In genomic region chr1:33237579-33237978, GRCh38 we compare ENCODE assay signal across 15 cellular contexts. TPM values are rescaled to one million over a fixed set of nuclear protein-coding genes. Genes with fewer than 3 reads are reported as not detected.
DNase-seq lines count a peak whose midpoint lies in the region; ATAC-seq, FAIRE-seq and TF ChIP-seq lines count a peak whose summit lies in the region.
"Had no signal": no experiment of that assay in that cellular context is flagged by ENCODE, and none has a peak within 500 bp of the region (broad histone marks: within the 10 kb centered on the region; RNA-seq: fewer than 3 reads in every experiment).

No MANE protein-coding gene starts in this region.

- peaks cover 0 to 3% (median 0%) of the 10 kb centered on the region in 4 experiments; a peak in 1 of 7 replicates for H3K27me3 ChIP-seq in H1 (replicated peaks in 1 of 4; ENCODE audit: control insufficient read depth in 3 of 4, extremely low read depth in 1 of 4, insufficient read depth in 3 of 4, low read length in 3 of 4)
- H3K27me3 ChIP-seq: uterus had no signal

- H4K91ac ChIP-seq in H1 (replicated peaks; ENCODE audit: insufficient read length, low read length) = no peak overlapping the region

- no peak overlapping the region for H3K4ac ChIP-seq in H1 (replicated peaks; ENCODE audit: insufficient read length, low read depth, low read length)

- H3K36me3 Mint-ChIP-seq in activated naive CD4-positive, alpha-beta T cell treated with anti-CD3 and anti-CD28 coated beads, Interleukin-2, amount 50 U/mL, for 72 hours = no peaks in the 10 kb centered on the region

- no peak overlapping the region for H2BK120ac ChIP-seq in H1 (replicated peaks; ENCODE audit: low read depth, low read length)

- H3K4me2 ChIP-seq in H1 (ENCODE audit: insufficient read depth in 1 of 2, low read depth in 2 of 2, low read length in 2 of 2) = no peak overlapping the region

- H2BK5ac ChIP-seq in H1 (ENCODE audit: low read depth, low read length) = no peak overlapping the region

- no peaks in the 10 kb centered on the region; the same call in 1 of the 2 replicates for H3K79me1 ChIP-seq in H1 (ENCODE audit: low read depth, low read length)

- no peaks in the 10 kb centered on the region for H3K36me3 ChIP-seq in H1 (ENCODE audit: control insufficient read depth in 2 of 4, insufficient read depth in 4 of 4, low read length in 3 of 4)
- H3K36me3 ChIP-seq: uterus had no signal

- TF ChIP-seq EP300 in H1 (IDR thresholded peaks at IDR 0.05; ENCODE audit: borderline replicate concordance in 1 of 2, low read depth in 2 of 2, low read length in 2 of 2) = no peak

- 96% methylated on average over 6 of the region's 6 CpGs; no CpG with 5 or more reads in 1 of the 2 experiments for WGBS in H1 (ENCODE audit: extremely low coverage in 1 of 2, insufficient coverage in 1 of 2, insufficient read length in 1 of 2, insufficient replicate concordance in 2 of 2, low coverage in 1 of 2, low lambda C conversion rate in 2 of 2, missing lambda C conversion rate in 1 of 2), 2 experiments

- no peak overlapping the region for H3K27ac Mint-ChIP-seq in activated naive CD4-positive, alpha-beta T cell treated with anti-CD3 and anti-CD28 coated beads, Interleukin-2, amount 50 U/mL, for 72 hours
- H3K27ac Mint-ChIP-seq: stimulated activated naive CD8-positive, alpha-beta T cell treated with anti-CD3 and anti-CD28 coated beads, Interleukin-15, Interleukin-2, amounts not matched to agents 100 ng/mL and 50 ng/mL, for 24 hours had no signal

- no peak for TF ChIP-seq RAD21 in H1 (IDR thresholded peaks at IDR 0.05 in 1 of 2, conservative IDR thresholded peaks at IDR 0.05 in 1 of 2; ENCODE audit: low read depth in 2 of 2, low read length in 2 of 2)

- H3K23me2 ChIP-seq in H1 (ENCODE audit: low read depth, low read length) = no peaks in the 10 kb centered on the region

- no peak overlapping the region for H4K8ac ChIP-seq in H1 (ENCODE audit: extremely low read depth, insufficient read depth, low read length)

- no peaks in the 10 kb centered on the region for H3K9me3 Mint-ChIP-seq in activated naive CD4-positive, alpha-beta T cell treated with anti-CD3 and anti-CD28 coated beads, Interleukin-2, amount 50 U/mL, for 72 hours
- H3K9me3 Mint-ChIP-seq: stimulated activated naive CD8-positive, alpha-beta T cell treated with anti-CD3 and anti-CD28 coated beads, Interleukin-15, Interleukin-2, amounts not matched to agents 100 ng/mL and 50 ng/mL, for 24 hours had no signal

- DNase-seq in activated naive CD4-positive, alpha-beta T cell treated with anti-CD3 and anti-CD28 coated beads, Interleukin-2, amount 50 U/mL, for 72 hours (ENCODE audit: low spot score in 2 of 2) = peak in 1 of 2 donors; percentile 31
- DNase-seq in activated naive CD4-positive, alpha-beta T cell (lab: John Stamatoyannopoulos, UW) = no peak
- DNase-seq in M059J (ENCODE audit: low read depth) = peak; percentile 30
- DNase-seq in H1 (ENCODE audit: low read depth in 1 of 2, low spot score in 2 of 2) = no peak
- DNase-seq in stimulated activated CD8-positive, alpha-beta memory T cell treated with anti-CD3 and anti-CD28 coated beads, Interleukin-4, amount 100 ng/mL, for 48 hours = peak; percentile 23
- DNase-seq in NCI-H1092 (lab: John Stamatoyannopoulos, UW) = no peak
- DNase-seq: DMS 273 treated with DMSO at 0.1 percent for 48 hours, KBM-7, NCI-H1417 treated with DMSO at 0.1 percent for 48 hours, SIG-M5, uterus had no signal

- H2BK15ac ChIP-seq in H1 (ENCODE audit: low read length) = no peak overlapping the region

- peak; percentile 24 for FAIRE-seq in H1 (lab: Jason Lieb, UNC)
- FAIRE-seq: islet of Langerhans had no signal

- H3K9ac ChIP-seq in H1 (replicated peaks in 1 of 4; ENCODE audit: extremely low read depth in 1 of 4, low read depth in 3 of 4, low read length in 3 of 4) = no peak overlapping the region

- H3K27ac ChIP-seq in H1 (ENCODE audit: low read depth, low read length) = no peak overlapping the region
- H3K27ac ChIP-seq: uterus had no signal

- no peak overlapping the region for H2BK20ac ChIP-seq in H1 (ENCODE audit: low read length)

- no peak overlapping the region for H3K4me3 ChIP-seq in H1 (ENCODE audit: extremely low read depth in 1 of 4, insufficient read depth in 2 of 4, low read depth in 3 of 4, low read length in 4 of 4)
- H3K4me3 ChIP-seq: uterus had no signal

- no peak overlapping the region for H4K5ac ChIP-seq in H1 (ENCODE audit: insufficient read length, low read depth, low read length)

- H4K20me1 ChIP-seq in H1 (replicated peaks in 1 of 2; ENCODE audit: control insufficient read depth in 1 of 2, insufficient read depth in 2 of 2, low read length in 2 of 2) = no peaks in the 10 kb centered on the region

- CTCF ChIA-PET in H1 (lab: Charles Lee; ENCODE audit: partially characterized antibody) = interaction anchor here (0.6 to 1.9 kb wide), 3 partner anchors 50 to 1832 kb away, joined by 4 to 7 read pairs (median 4); no protein-coding TSS in a partner anchor

- H3K23ac ChIP-seq in H1 (ENCODE audit: insufficient read length) = no peak overlapping the region

- H3K9me3 ChIP-seq in H1 (ENCODE audit: insufficient read depth in 2 of 2, low read depth in 1 of 2, low read length in 1 of 2) = no peaks in the 10 kb centered on the region
- H3K9me3 ChIP-seq: uterus had no signal

- no peak for TF ChIP-seq CTCF in H1 (IDR thresholded peaks at IDR 0.05; ENCODE audit: control extremely low read depth in 1 of 3, insufficient read depth in 1 of 3, low read depth in 1 of 3, low read length in 3 of 3)

- no peak for TF ChIP-seq POLR2A in H1 (IDR thresholded peaks at IDR 0.05; ENCODE audit: control extremely low read depth in 1 of 2, low read depth in 2 of 2, low read length in 2 of 2)

- no peak overlapping the region for H3K56ac ChIP-seq in H1 (replicated peaks; ENCODE audit: insufficient read length, low read depth, low read length)

- H3K79me2 ChIP-seq in H1 (ENCODE audit: control insufficient read depth in 1 of 2, insufficient read depth in 2 of 2, low read length in 2 of 2) = no peaks in the 10 kb centered on the region

- H3K14ac ChIP-seq in H1 (ENCODE audit: insufficient read length) = no peak overlapping the region

- peaks cover 0 to 7% (median 5%) of the 10 kb centered on the region in 4 experiments; a peak in 4 of 7 replicates for H3K4me1 ChIP-seq in H1 (replicated peaks in 1 of 4; ENCODE audit: control insufficient read depth in 3 of 4, insufficient read depth in 4 of 4, low read length in 3 of 4)
- H3K4me1 ChIP-seq: uterus had no signal

- peak overlapping the region; percentile 67; the same call in 1 of the 2 replicates for H2AFZ ChIP-seq in H1 (ENCODE audit: low read length)

- H3K18ac ChIP-seq in H1 (ENCODE audit: extremely low read depth, low read length) = no peak overlapping the region

- peak; percentile 66 to 87 for ATAC-seq in activated naive CD4-positive, alpha-beta T cell treated with anti-CD3 and anti-CD28 coated beads, Interleukin-2, amount 50 U/mL, for 72 hours
- ATAC-seq in GM19397 (IDR thresholded peaks at IDR 0.05; ENCODE audit: unreplicated experiment) (no peak), HG03469 (IDR thresholded peaks at IDR 0.05; ENCODE audit: unreplicated experiment) (no peak)

- no peak overlapping the region for H2AK5ac ChIP-seq in H1 (ENCODE audit: low read depth, low read length)

- POLR2A ChIA-PET in H1 (lab: Charles Lee; ENCODE audit: partially characterized antibody) = interaction anchor here (1.4 kb wide), 1 partner anchor 18 kb away, joined by 3 read pairs; no protein-coding TSS in a partner anchor

- H2BK12ac ChIP-seq in H1 (ENCODE audit: low read depth, low read length) = no peak overlapping the region

TF ChIP-seq in H1, 55 proteins besides CTCF, POLR2A, EP300 and RAD21:
- TF ChIP-seq USF2 (IDR thresholded peaks at IDR 0.05; ENCODE audit: low read length) (peak; percentile 72), SUZ12 (IDR thresholded peaks at IDR 0.05; ENCODE audit: low read length) (no peak)
TF ChIP-seq in H1: peak in this region for 1.

RNA-seq across cellular contexts. Expression of gene ZNF362, which starts 18.7 kb away (rescaled TPM):
- 10 to 100 TPM in 1 of 2 donors, 1 to 10 TPM in 1; 3.0 to 14.1 TPM for total RNA-seq in activated naive CD4-positive, alpha-beta T cell treated with anti-CD3 and anti-CD28 coated beads, Interleukin-2, amount 50 U/mL, for 72 hours
- 6.2 and 15.2 TPM in 2 replicates for total RNA-seq in M059J (2014; rRNA removed; shearing (Covaris generic))
- 27.8 and 30.0 TPM in 2 replicates for total RNA-seq in H1 (2021; fragmentation: NEBNext Ultra II Directional; extraction: Animal tissue kit (Norgen Biotek cat#: 25700))
- 24.2 and 40.4 TPM in 2 replicates for polyA plus RNA-seq in H1 (2011; rRNA removed)
- polyA plus RNA-seq in H1 (2011; cell fraction: cytosol; rRNA removed) = 16.1 TPM
- polyA plus RNA-seq in H1 (2011; cell fraction: nucleus; rRNA removed) = 24.6 TPM
- polyA plus RNA-seq in H1 (2012, experiment 1 of 2) = 15.4 to 21.7 TPM (median 18.6 TPM) in 4 replicates
- 16.3 TPM for polyA plus RNA-seq in H1 (2012, experiment 2 of 2)
- 20.9 TPM for polyA plus RNA-seq in H1 (2013, experiment 1 of 2)
- polyA plus RNA-seq in H1 (2013, experiment 2 of 2) = 20.1 TPM
- polyA minus RNA-seq in H1 (2011; rRNA and poly(A)+ RNA removed) = 14.9 and 19.7 TPM in 2 replicates
- polyA minus RNA-seq in H1 (2011; cell fraction: cytosol; rRNA and poly(A)+ RNA removed) = 17.6 TPM
- polyA minus RNA-seq in H1 (2011; cell fraction: nucleus; rRNA and poly(A)+ RNA removed) = 17.4 TPM

RNA-seq across cellular contexts. Expression of gene TRIM62, which starts 55.7 kb away (rescaled TPM):
- total RNA-seq in activated naive CD4-positive, alpha-beta T cell treated with anti-CD3 and anti-CD28 coated beads, Interleukin-2, amount 50 U/mL, for 72 hours = 1 to 10 TPM; 5.3 to 5.4 TPM
- total RNA-seq in M059J (2014; rRNA removed; shearing (Covaris generic)) = 14.4 and 15.6 TPM in 2 replicates
- total RNA-seq in H1 (2021; fragmentation: NEBNext Ultra II Directional; extraction: Animal tissue kit (Norgen Biotek cat#: 25700)) = 10.3 and 10.8 TPM in 2 replicates
- polyA plus RNA-seq in H1 (2011; rRNA removed) = 6.3 and 8.7 TPM in 2 replicates
- 4.8 TPM for polyA plus RNA-seq in H1 (2011; cell fraction: cytosol; rRNA removed)
- 10.4 TPM for polyA plus RNA-seq in H1 (2011; cell fraction: nucleus; rRNA removed)
- 4.7 to 9.1 TPM (median 6.6 TPM) in 4 replicates for polyA plus RNA-seq in H1 (2012, experiment 1 of 2)
- polyA plus RNA-seq in H1 (2012, experiment 2 of 2) = 6.2 TPM
- polyA plus RNA-seq in H1 (2013, experiment 1 of 2) = 5.7 TPM
- polyA plus RNA-seq in H1 (2013, experiment 2 of 2) = 5.1 TPM
- 4.0 and 5.2 TPM in 2 replicates for polyA minus RNA-seq in H1 (2011; rRNA and poly(A)+ RNA removed)
- 4.5 TPM for polyA minus RNA-seq in H1 (2011; cell fraction: cytosol; rRNA and poly(A)+ RNA removed)
- polyA minus RNA-seq in H1 (2011; cell fraction: nucleus; rRNA and poly(A)+ RNA removed) = 6.0 TPM

Comparison
In these comparisons a context has a peak if more than half of its experiments do, and no peak if none do; other contexts are left out.
1. ATAC-seq: peak in activated naive CD4-positive, alpha-beta T cell treated with anti-CD3 and anti-CD28 coated beads, Interleukin-2, amount 50 U/mL, for 72 hours (2 of 2); none in GM19397 (single experiment) and HG03469 (single experiment).
2. DNase-seq: peak in M059J (single experiment) and stimulated activated CD8-positive, alpha-beta memory T cell treated with anti-CD3 and anti-CD28 coated beads, Interleukin-4, amount 100 ng/mL, for 48 hours (single experiment); none in activated naive CD4-positive, alpha-beta T cell (0 of 4), H1 (0 of 2) and NCI-H1092 (single experiment).